In genomic region chr11:80849253-80849652, GRCh38 we compare ENCODE assay signal across 2 cellular contexts.
TF ChIP-seq lines count a peak whose summit lies in the region.

No MANE protein-coding gene starts in this region.

TF ChIP-seq in GM12878, 131 proteins besides CTCF, POLR2A, EP300 and RAD21 (continued from another document):
- TF ChIP-seq ATF2 (IDR thresholded peaks at IDR 0.05; ENCODE audit: low read length) (peak; percentile 43; the same call in 1 of the 2 replicates), ZNF274 (IDR thresholded peaks at IDR 0.05; ENCODE audit: insufficient read depth, insufficient read length) (no peak), MEF2A (IDR thresholded peaks at IDR 0.05; ENCODE audit: insufficient read depth, low read depth, low read length) (0 out of 2 replicates have a peak, but pooled peaks have one; percentile 30), EED (IDR thresholded peaks at IDR 0.05; ENCODE audit: low read depth) (peak; percentile 82)
TF ChIP-seq in GM12878: peak in this region for 14.

TF ChIP-seq in GM23338, 12 proteins besides CTCF, POLR2A, EP300 and RAD21 (continued from another document):
- no peak for TF ChIP-seq REST (IDR thresholded peaks at IDR 0.05; ENCODE audit: unreplicated experiment)
- TF ChIP-seq EZH2phosphoT487 (IDR thresholded peaks at IDR 0.05; ENCODE audit: unreplicated experiment), result no peak
- no peak for TF ChIP-seq ZNF462 (CRISPR knock-in tag; IDR thresholded peaks at IDR 0.05)
- no peak for TF ChIP-seq ZNF114 (CRISPR knock-in tag; IDR thresholded peaks at IDR 0.05)
